7 cellular contexts compared by ENCODE assay signal in the genomic region with DNA sequence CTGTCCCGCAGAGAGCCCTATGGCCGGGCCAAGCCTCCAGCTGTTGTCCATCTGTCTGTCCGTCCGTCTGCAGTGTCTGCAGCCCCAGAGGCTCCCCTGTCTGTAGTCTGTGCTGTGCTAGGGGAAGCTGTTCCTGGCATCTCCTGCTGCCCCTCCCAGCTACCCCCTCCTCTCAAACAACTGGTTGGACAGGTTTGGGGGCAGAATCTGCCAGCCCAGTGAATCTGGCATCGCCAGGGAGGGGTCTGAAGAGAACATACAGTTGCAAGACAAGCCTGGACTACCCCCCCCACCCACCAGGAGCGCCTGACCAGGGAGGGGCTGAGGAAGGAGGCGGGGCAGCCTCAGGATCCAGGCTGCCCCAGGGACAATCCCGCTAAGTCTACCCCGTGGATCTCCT. TPM values are rescaled to one million over a fixed set of nuclear protein-coding genes. Genes with fewer than 3 reads are reported as not detected.
DNase-seq lines count a peak whose midpoint lies in the region; ATAC-seq and TF ChIP-seq lines count a peak whose summit lies in the region.
"Not testable (repeated sequence)": the region's sequence is repeated elsewhere in the genome, so short reads cannot be mapped to it uniquely, and the experiment has no call there.

A gene with protein sequence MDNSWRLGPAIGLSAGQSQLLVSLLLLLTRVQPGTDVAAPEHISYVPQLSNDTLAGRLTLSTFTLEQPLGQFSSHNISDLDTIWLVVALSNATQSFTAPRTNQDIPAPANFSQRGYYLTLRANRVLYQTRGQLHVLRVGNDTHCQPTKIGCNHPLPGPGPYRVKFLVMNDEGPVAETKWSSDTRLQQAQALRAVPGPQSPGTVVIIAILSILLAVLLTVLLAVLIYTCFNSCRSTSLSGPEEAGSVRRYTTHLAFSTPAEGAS (minus strand): TSS at position 101 of the 400 bp plus-strand sequence. CDS start 50 bp downstream, at position 51.

- not testable (repeated sequence) for TF ChIP-seq CTCF in HFFc6 (IDR thresholded peaks at IDR 0.05); adrenal gland (IDR thresholded peaks at IDR 0.05); epithelial cell of proximal tubule (conservative IDR thresholded peaks at IDR 0.05; ENCODE audit: low read depth, low read length); hepatocyte (IDR thresholded peaks at IDR 0.05; ENCODE audit: poor library complexity); stomach (IDR thresholded peaks at IDR 0.05)

- not testable (repeated sequence) for H3K9me2 ChIP-seq in hepatocyte (replicated peaks; ENCODE audit: insufficient read depth)

- H3K4me1 ChIP-seq in adrenal gland (replicated peaks in 1 of 2); hepatocyte (ENCODE audit: insufficient read depth); naive thymus-derived CD4-positive, alpha-beta T cell (ENCODE audit: control insufficient read depth in 2 of 2, insufficient read depth in 2 of 2, low read length in 2 of 2); stomach: not testable (repeated sequence)

- H2AFZ ChIP-seq in hepatocyte = not testable (repeated sequence)

- TF ChIP-seq EP300 in stomach (IDR thresholded peaks at IDR 0.05) = not testable (repeated sequence)

- no CpG with 5 or more reads among the region's 9 CpGs for WGBS in adrenal gland, 4 donors
- WGBS in hepatocyte (ENCODE audit: low lambda C conversion rate, missing lambda C conversion rate) = no CpG with 5 or more reads among the region's 9 CpGs
- WGBS in stomach, 5 donors = no CpG with 5 or more reads among the region's 9 CpGs

- H3K9me3 ChIP-seq in T-helper 17 cell (ENCODE audit: control insufficient read depth, low read length, poor library complexity, severe bottlenecking); adrenal gland (replicated peaks in 1 of 3); hepatocyte (ENCODE audit: low read depth); naive thymus-derived CD4-positive, alpha-beta T cell (ENCODE audit: control insufficient read depth in 2 of 3, low read length in 3 of 3); stomach: not testable (repeated sequence)

- not testable (repeated sequence) for H3K79me2 ChIP-seq in hepatocyte

- not testable (repeated sequence) for H3K4me1 Mint-ChIP-seq in HFFc6 (ENCODE audit: low read depth); T-helper 17 cell; naive thymus-derived CD4-positive, alpha-beta T cell

- H3K4me3 ChIP-seq in adrenal gland; epithelial cell of proximal tubule (ENCODE audit: low read depth, low read length); hepatocyte; naive thymus-derived CD4-positive, alpha-beta T cell (ENCODE audit: low read length); stomach: not testable (repeated sequence)

- not testable (repeated sequence) for H3K36me3 Mint-ChIP-seq in HFFc6 (ENCODE audit: low read depth); T-helper 17 cell (ENCODE audit: low read depth); naive thymus-derived CD4-positive, alpha-beta T cell

- CTCF ChIA-PET in naive thymus-derived CD4-positive, alpha-beta T cell (lab: Charles Lee) = not testable (repeated sequence)

- not testable (repeated sequence) for ATAC-seq in T-helper 17 cell; naive thymus-derived CD4-positive, alpha-beta T cell

- POLR2A ChIA-PET in naive thymus-derived CD4-positive, alpha-beta T cell (lab: Charles Lee) = not testable (repeated sequence)

- H3K27me3 ChIP-seq in adrenal gland; hepatocyte; naive thymus-derived CD4-positive, alpha-beta T cell (ENCODE audit: control insufficient read depth in 2 of 2, insufficient read depth in 2 of 2, low read length in 2 of 2); stomach: not testable (repeated sequence)

- H3K27me3 Mint-ChIP-seq in HFFc6 (ENCODE audit: insufficient read depth); T-helper 17 cell; naive thymus-derived CD4-positive, alpha-beta T cell: not testable (repeated sequence)

- not testable (repeated sequence) for H3K4me3 Mint-ChIP-seq in HFFc6; T-helper 17 cell; naive thymus-derived CD4-positive, alpha-beta T cell

- DNase-seq in HFFc6; T-helper 17 cell; adrenal gland; epithelial cell of proximal tubule (ENCODE audit: low read depth); hepatocyte (ENCODE audit: low spot score); naive thymus-derived CD4-positive, alpha-beta T cell; stomach: not testable (repeated sequence)

- intact Hi-C loops in adrenal gland (cut with DNase I); naive thymus-derived CD4-positive, alpha-beta T cell (cut with micrococcal nuclease); stomach (cut with DNase I; ENCODE audit: low total_unique reads): not testable (repeated sequence)

- not testable (repeated sequence) for H3K36me3 ChIP-seq in adrenal gland (replicated peaks in 1 of 2); hepatocyte (replicated peaks; ENCODE audit: insufficient read depth, low read depth); naive thymus-derived CD4-positive, alpha-beta T cell (ENCODE audit: control insufficient read depth in 2 of 3, insufficient read depth in 3 of 3, low read length in 3 of 3); stomach

- not testable (repeated sequence) for H3K27ac Mint-ChIP-seq in HFFc6; T-helper 17 cell; naive thymus-derived CD4-positive, alpha-beta T cell

- TF ChIP-seq POLR2A in adrenal gland (IDR thresholded peaks at IDR 0.05); stomach (IDR thresholded peaks at IDR 0.05): not testable (repeated sequence)

- H3K27ac ChIP-seq in adrenal gland; hepatocyte; naive thymus-derived CD4-positive, alpha-beta T cell (ENCODE audit: low read depth, low read length); stomach: not testable (repeated sequence)

- not testable (repeated sequence) for H3K9me3 Mint-ChIP-seq in HFFc6; naive thymus-derived CD4-positive, alpha-beta T cell

- not testable (repeated sequence) for H4K20me1 ChIP-seq in hepatocyte (ENCODE audit: insufficient read depth, poor library complexity, severe bottlenecking)

- H3K4me2 ChIP-seq in hepatocyte = not testable (repeated sequence)

RNA-seq across cellular contexts. Expression of the gene that starts here (rescaled TPM):
- 10 to 100 TPM in 4 of 6 experiments, 1 to 10 TPM in 2; 3.6 to 14.3 (median 10.9) TPM for total RNA-seq in HFFc6 (2021; fragmentation: NEBNext Ultra II Directional; extraction: Animal tissue kit (Norgen Biotek cat#: 25700))
- total RNA-seq in T-helper 17 cell (10 to 100 TPM; 60.2 to 69.8 TPM), adrenal gland (10 to 100 TPM in 6 of 8 donors, 1 to 10 TPM in 2; 3.4 to 27.7 (median 14.7) TPM), epithelial cell of proximal tubule (12.1 and 17.3 TPM in 2 replicates), hepatocyte (20.3 and 31.7 TPM in 2 replicates), stomach (10 to 100 TPM in 3 of 5 donors, 1 to 10 TPM in 2; 5.5 to 28.3 (median 20.4) TPM)
- polyA plus RNA-seq in adrenal gland (100 to 1,000 TPM in 2 of 3 donors, 10 to 100 TPM in 1; 11.3 to 137 (median 132) TPM), hepatocyte (32.2 and 33.0 TPM in 2 replicates), stomach (10 to 100 TPM; 20.2 to 80.7 (median 29.0) TPM)
- total RNA-seq in naive thymus-derived CD4-positive, alpha-beta T cell = 100 to 1,000 TPM in 2 of 5 experiments, 10 to 100 TPM in 3; 25.9 to 107 (median 49.2) TPM
- polyA plus RNA-seq in naive thymus-derived CD4-positive, alpha-beta T cell = 10 to 100 TPM; 26.5 to 27.3 TPM
